ENCODE assay signal across 15 cellular contexts in the genomic region with DNA sequence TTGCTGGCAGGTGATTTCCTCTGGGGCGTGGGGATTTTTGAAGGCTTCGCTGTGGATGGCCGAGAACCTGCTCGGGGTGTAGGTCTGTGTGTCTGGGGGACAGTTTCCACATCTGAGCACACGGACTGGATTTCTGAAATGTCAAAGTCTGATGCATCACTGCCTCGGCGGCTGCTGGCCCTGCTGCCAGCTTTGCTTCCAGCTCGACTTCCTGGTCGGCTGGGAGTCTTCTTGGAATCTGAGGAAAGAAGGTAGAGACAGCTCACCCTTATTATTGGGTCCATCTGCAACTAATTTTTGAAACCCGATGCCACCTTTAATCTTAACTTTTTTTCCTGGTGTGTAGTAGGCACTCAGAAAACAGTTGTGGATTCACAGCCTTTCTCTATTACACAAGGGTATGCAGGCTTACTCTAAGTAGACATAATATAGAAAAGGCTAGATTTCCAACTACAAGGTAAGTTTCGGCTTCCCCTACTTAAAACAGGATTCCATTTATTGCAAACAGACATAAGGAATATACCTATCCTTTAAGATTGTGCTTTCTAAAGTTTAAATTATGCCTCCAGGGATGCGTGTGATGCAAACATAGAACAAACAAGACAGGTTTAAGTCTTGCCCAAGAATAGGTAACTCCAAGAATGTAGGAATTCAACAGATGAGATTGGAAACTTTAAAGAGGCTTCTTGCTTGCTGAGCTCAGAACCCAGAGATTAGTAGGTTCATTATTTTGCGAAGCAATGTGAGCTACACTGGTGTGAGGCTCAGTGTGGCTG.
A peak's percentile ranks its signal among the peaks of the same experiment; 100 is the strongest.
DNase-seq lines count a peak whose midpoint lies in the region; ATAC-seq and TF ChIP-seq lines count a peak whose summit lies in the region.
"Had no signal": no experiment of that assay in that cellular context is flagged by ENCODE, and none has a peak within 500 bp of the region (broad histone marks: within the 10 kb centered on the region; RNA-seq: fewer than 3 reads in every experiment).

No MANE protein-coding gene starts in this region.

- H2AFZ ChIP-seq in GM23248 (no peak overlapping the region), mesenchymal stem cell (ENCODE audit: low read depth, low read length) (no peak overlapping the region), smooth muscle cell (ENCODE audit: low read depth) (no peak overlapping the region)
- H2AFZ ChIP-seq: GM23338 had no signal

- H3K9me3 Mint-ChIP-seq in type B pancreatic cell, result no peaks in the 10 kb centered on the region
- H3K9me3 Mint-ChIP-seq: CD4-positive, alpha-beta T cell; GM23338 had no signal

- H3K9ac ChIP-seq in GM23248, result no peak overlapping the region
- no peak overlapping the region for H3K9ac ChIP-seq in mesenchymal stem cell (ENCODE audit: low read length)
- no peak overlapping the region for H3K9ac ChIP-seq in smooth muscle cell (ENCODE audit: low read depth)

- H3K36me3 ChIP-seq in GM23248 (ENCODE audit: low read depth) (peaks cover 93% of the 10 kb centered on the region), mesenchymal stem cell (ENCODE audit: control insufficient read depth in 1 of 2, insufficient read depth in 2 of 2, low read depth in 1 of 2, low read length in 2 of 2) (peaks cover 11 to 95% of the 10 kb centered on the region in 2 experiments), smooth muscle cell (ENCODE audit: low read depth) (peaks cover 7% of the 10 kb centered on the region)

- H3K4me3 Mint-ChIP-seq in type B pancreatic cell, result peak overlapping the region; percentile 4
- H3K4me3 Mint-ChIP-seq: B cell; CD4-positive, alpha-beta T cell; GM23338 had no signal

- H3K4me2 ChIP-seq in GM23248 (ENCODE audit: unreplicated experiment), result no peak overlapping the region
- peak overlapping the region; percentile 12 for H3K4me2 ChIP-seq in mesenchymal stem cell (ENCODE audit: low read length, poor library complexity, severe bottlenecking)
- no peak overlapping the region for H3K4me2 ChIP-seq in smooth muscle cell
- H3K4me2 ChIP-seq: GM23338 had no signal

- H3K9me3 ChIP-seq in GM23248 (ENCODE audit: low read depth), result no peaks in the 10 kb centered on the region
- H3K9me3 ChIP-seq in mesenchymal stem cell (ENCODE audit: control insufficient read depth, low read length), result no peaks in the 10 kb centered on the region
- H3K9me3 ChIP-seq in smooth muscle cell (replicated peaks; ENCODE audit: low read depth), result no peaks in the 10 kb centered on the region

- H2BK5ac ChIP-seq in mesenchymal stem cell (ENCODE audit: low read depth, low read length, poor library complexity, severe bottlenecking), result no peak overlapping the region

- H3K4me3 ChIP-seq in GM23248 (no peak overlapping the region), mesenchymal stem cell (ENCODE audit: insufficient read depth in 1 of 2, low read depth in 1 of 2, low read length in 2 of 2) (no peak overlapping the region), smooth muscle cell (no peak overlapping the region)
- H3K4me3 ChIP-seq: GM23338 had no signal

- 58 to 61% methylated on average over 13 of the region's 13 CpGs for WGBS in GM23248 (ENCODE audit: low coverage in 1 of 2, low lambda C conversion rate in 2 of 2, missing lambda C conversion rate in 2 of 2), 2 experiments
- 97% methylated on average over 12 of the region's 13 CpGs for WGBS in mesenchymal stem cell
- 93% methylated on average over 13 of the region's 13 CpGs for WGBS in smooth muscle cell (ENCODE audit: low lambda C conversion rate)

- H3K27me3 ChIP-seq in GM23248 (replicated peaks; ENCODE audit: insufficient read depth) (no peaks in the 10 kb centered on the region), mesenchymal stem cell (ENCODE audit: control insufficient read depth in 1 of 2, insufficient read depth in 1 of 2, low read length in 2 of 2) (no peaks in the 10 kb centered on the region), smooth muscle cell (ENCODE audit: low read depth) (no peaks in the 10 kb centered on the region)

- TF ChIP-seq CTCF in type B pancreatic cell (conservative IDR thresholded peaks at IDR 0.05), result no peak
- TF ChIP-seq CTCF in smooth muscle cell (IDR thresholded peaks at IDR 0.05; ENCODE audit: borderline replicate concordance, insufficient read depth, poor library complexity, severe bottlenecking), result no peak

- peak overlapping the region; percentile 54 for H3K27ac Mint-ChIP-seq in type B pancreatic cell
- H3K27ac Mint-ChIP-seq: B cell; CD4-positive, alpha-beta T cell; GM23338 had no signal

- H3K79me2 ChIP-seq in GM23248 (ENCODE audit: insufficient read depth), result no peaks in the 10 kb centered on the region
- no peaks in the 10 kb centered on the region for H3K79me2 ChIP-seq in smooth muscle cell (ENCODE audit: low read depth)

- H3K4me1 ChIP-seq in GM23248 (ENCODE audit: insufficient read depth), result no peaks in the 10 kb centered on the region
- H3K4me1 ChIP-seq in mesenchymal stem cell (ENCODE audit: control insufficient read depth, insufficient read depth, low read depth, low read length), result peaks cover 2% of the 10 kb centered on the region
- H3K4me1 ChIP-seq in smooth muscle cell (ENCODE audit: low read depth), result no peaks in the 10 kb centered on the region

- no peak overlapping the region for H3K23ac ChIP-seq in mesenchymal stem cell (ENCODE audit: low read length in 2 of 2)

- H3K14ac ChIP-seq in mesenchymal stem cell (ENCODE audit: low read length in 2 of 2), result no peak overlapping the region

- no peaks in the 10 kb centered on the region for H3K27me3 Mint-ChIP-seq in type B pancreatic cell
- H3K27me3 Mint-ChIP-seq: B cell; CD4-positive, alpha-beta T cell had no signal

- no peaks in the 10 kb centered on the region for H3K9me2 ChIP-seq in GM23248 (ENCODE audit: insufficient read depth)

- H3K18ac ChIP-seq in mesenchymal stem cell (ENCODE audit: low read depth in 1 of 2, low read length in 2 of 2), result no peak overlapping the region

- peaks cover 56% of the 10 kb centered on the region for H3F3A ChIP-seq in GM23248 (ENCODE audit: insufficient read depth)
- H3F3A ChIP-seq in smooth muscle cell (ENCODE audit: low read depth), result no peaks in the 10 kb centered on the region

- H3K4me1 Mint-ChIP-seq in type B pancreatic cell (ENCODE audit: unreplicated experiment), result peaks cover 9% of the 10 kb centered on the region
- H3K4me1 Mint-ChIP-seq: B cell had no signal

- peaks cover 45% of the 10 kb centered on the region for H3K36me3 Mint-ChIP-seq in type B pancreatic cell

- H2BK120ac ChIP-seq in mesenchymal stem cell (ENCODE audit: low read depth, low read length), result no peak overlapping the region

- no peak overlapping the region for H3K4ac ChIP-seq in mesenchymal stem cell (ENCODE audit: low read depth in 1 of 2, low read length in 2 of 2)

- peak; percentile 48 for DNase-seq in GM23248
- no peak for DNase-seq in mesenchymal stem cell
- no peak for DNase-seq in type B pancreatic cell (ENCODE audit: extremely low spot score, unreplicated experiment)
- DNase-seq in stimulated activated CD4-positive, alpha-beta T cell treated with anti-CD3 and anti-CD28 coated beads, Interleukin-2, amount 100 ng/mL, for 24 hours, result no peak
- DNase-seq in smooth muscle cell (lab: John Stamatoyannopoulos, UW; ENCODE audit: unreplicated experiment), result no peak
- DNase-seq: C1 segment of cervical spinal cord; CD4-positive, alpha-beta T cell; DMS79 treated with DMSO at 0.1 percent for 48 hours; EL; H7 had no signal

- no peaks in the 10 kb centered on the region for H4K20me1 ChIP-seq in GM23248 (ENCODE audit: insufficient read depth)
- no peaks in the 10 kb centered on the region for H4K20me1 ChIP-seq in smooth muscle cell (ENCODE audit: low read depth)

- peaks cover 15% of the 10 kb centered on the region for H3K79me1 ChIP-seq in mesenchymal stem cell (replicated peaks; ENCODE audit: low read length, poor library complexity, severe bottlenecking)

- no peak overlapping the region for H4K8ac ChIP-seq in mesenchymal stem cell (ENCODE audit: low read length)

- in situ Hi-C loops in GM23248 (cut with MboI), result no loop called here

- no peak overlapping the region for H2BK15ac ChIP-seq in mesenchymal stem cell (ENCODE audit: low read depth, poor library complexity, severe bottlenecking)

- peak; percentile 82 for ATAC-seq in SK-N-SH treated with all-trans-retinoic acid at 6 μM for 48 hours
- no peak for ATAC-seq in HG02678 (IDR thresholded peaks at IDR 0.05; ENCODE audit: unreplicated experiment)
- ATAC-seq: GM23338, HepG2 had no signal

- H3K27ac ChIP-seq in GM23248 (peak overlapping the region; percentile 9; the same call in 1 of the 2 replicates), mesenchymal stem cell (ENCODE audit: low read length, poor library complexity, severe bottlenecking) (no peak overlapping the region), smooth muscle cell (ENCODE audit: low read depth) (no peak overlapping the region)

- H4K91ac ChIP-seq in mesenchymal stem cell (ENCODE audit: low read length), result no peak overlapping the region

- no peak overlapping the region for H2AK5ac ChIP-seq in mesenchymal stem cell (ENCODE audit: low read length, severe bottlenecking)

- no peak overlapping the region for H2BK12ac ChIP-seq in mesenchymal stem cell (ENCODE audit: low read length in 2 of 2)

TF ChIP-seq in SK-N-SH treated with all-trans-retinoic acid at 6 μM for 48 hours, 23 proteins besides CTCF, POLR2A, EP300 and RAD21 (continues in another document):
- no peak for TF ChIP-seq PPARA (CRISPR knock-in tag; IDR thresholded peaks at IDR 0.05; ENCODE audit: borderline replicate concordance)
- no peak for TF ChIP-seq TCF4 (CRISPR knock-in tag; IDR thresholded peaks at IDR 0.05; ENCODE audit: borderline replicate concordance)
- TF ChIP-seq, protein P1, sequence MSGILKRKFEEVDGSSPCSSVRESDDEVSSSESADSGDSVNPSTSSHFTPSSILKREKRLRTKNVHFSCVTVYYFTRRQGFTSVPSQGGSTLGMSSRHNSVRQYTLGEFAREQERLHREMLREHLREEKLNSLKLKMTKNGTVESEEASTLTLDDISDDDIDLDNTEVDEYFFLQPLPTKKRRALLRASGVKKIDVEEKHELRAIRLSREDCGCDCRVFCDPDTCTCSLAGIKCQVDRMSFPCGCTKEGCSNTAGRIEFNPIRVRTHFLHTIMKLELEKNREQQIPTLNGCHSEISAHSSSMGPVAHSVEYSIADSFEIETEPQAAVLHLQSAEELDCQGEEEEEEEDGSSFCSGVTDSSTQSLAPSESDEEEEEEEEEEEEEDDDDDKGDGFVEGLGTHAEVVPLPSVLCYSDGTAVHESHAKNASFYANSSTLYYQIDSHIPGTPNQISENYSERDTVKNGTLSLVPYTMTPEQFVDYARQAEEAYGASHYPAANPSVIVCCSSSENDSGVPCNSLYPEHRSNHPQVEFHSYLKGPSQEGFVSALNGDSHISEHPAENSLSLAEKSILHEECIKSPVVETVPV (CRISPR knock-in tag; IDR thresholded peaks at IDR 0.05), result no peak
